Comparison of ENCODE assay signal across 1 cellular context in the genomic region with DNA sequence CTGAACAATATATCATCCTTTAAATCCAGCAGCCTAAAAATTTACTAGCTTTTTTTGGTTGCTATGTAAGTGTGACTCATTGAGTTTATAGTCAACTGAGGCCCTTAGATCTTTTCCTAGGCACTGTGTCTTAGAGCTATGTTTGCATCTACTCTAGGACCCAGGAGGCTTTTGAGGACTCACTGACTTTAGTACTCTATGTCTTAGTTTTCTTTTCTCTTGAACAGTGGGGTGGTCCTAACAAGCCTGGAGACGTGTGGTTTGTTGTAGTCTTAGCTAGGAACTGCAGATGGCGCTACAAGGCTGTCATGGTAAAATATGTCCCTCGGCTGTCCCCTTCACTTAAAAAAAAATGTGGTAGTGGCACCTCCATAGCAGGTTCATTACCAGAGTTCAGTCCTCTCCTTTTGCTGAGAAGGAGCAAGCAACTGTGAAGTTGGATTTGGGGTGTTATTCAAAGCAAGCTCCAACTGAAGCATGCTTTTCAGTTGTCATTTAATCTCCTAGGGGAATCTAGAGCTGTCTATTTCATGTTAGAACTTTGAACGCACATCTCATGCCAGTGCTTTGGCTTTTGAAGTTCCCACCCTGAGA.
TF ChIP-seq lines count a peak whose summit lies in the region.

No MANE protein-coding gene starts in this region.

TF ChIP-seq in neural cell, 6 proteins besides CTCF, POLR2A, EP300 and RAD21 (continued from another document):
- TF ChIP-seq, protein P1, sequence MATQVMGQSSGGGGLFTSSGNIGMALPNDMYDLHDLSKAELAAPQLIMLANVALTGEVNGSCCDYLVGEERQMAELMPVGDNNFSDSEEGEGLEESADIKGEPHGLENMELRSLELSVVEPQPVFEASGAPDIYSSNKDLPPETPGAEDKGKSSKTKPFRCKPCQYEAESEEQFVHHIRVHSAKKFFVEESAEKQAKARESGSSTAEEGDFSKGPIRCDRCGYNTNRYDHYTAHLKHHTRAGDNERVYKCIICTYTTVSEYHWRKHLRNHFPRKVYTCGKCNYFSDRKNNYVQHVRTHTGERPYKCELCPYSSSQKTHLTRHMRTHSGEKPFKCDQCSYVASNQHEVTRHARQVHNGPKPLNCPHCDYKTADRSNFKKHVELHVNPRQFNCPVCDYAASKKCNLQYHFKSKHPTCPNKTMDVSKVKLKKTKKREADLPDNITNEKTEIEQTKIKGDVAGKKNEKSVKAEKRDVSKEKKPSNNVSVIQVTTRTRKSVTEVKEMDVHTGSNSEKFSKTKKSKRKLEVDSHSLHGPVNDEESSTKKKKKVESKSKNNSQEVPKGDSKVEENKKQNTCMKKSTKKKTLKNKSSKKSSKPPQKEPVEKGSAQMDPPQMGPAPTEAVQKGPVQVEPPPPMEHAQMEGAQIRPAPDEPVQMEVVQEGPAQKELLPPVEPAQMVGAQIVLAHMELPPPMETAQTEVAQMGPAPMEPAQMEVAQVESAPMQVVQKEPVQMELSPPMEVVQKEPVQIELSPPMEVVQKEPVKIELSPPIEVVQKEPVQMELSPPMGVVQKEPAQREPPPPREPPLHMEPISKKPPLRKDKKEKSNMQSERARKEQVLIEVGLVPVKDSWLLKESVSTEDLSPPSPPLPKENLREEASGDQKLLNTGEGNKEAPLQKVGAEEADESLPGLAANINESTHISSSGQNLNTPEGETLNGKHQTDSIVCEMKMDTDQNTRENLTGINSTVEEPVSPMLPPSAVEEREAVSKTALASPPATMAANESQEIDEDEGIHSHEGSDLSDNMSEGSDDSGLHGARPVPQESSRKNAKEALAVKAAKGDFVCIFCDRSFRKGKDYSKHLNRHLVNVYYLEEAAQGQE (IDR thresholded peaks at IDR 0.05; ENCODE audit: borderline replicate concordance): no peak
- no peak for TF ChIP-seq TAF1 (IDR thresholded peaks at IDR 0.05; ENCODE audit: low read depth)
- no peak for TF ChIP-seq POLR2AphosphoS5 (IDR thresholded peaks at IDR 0.05)
